In the genomic region with DNA sequence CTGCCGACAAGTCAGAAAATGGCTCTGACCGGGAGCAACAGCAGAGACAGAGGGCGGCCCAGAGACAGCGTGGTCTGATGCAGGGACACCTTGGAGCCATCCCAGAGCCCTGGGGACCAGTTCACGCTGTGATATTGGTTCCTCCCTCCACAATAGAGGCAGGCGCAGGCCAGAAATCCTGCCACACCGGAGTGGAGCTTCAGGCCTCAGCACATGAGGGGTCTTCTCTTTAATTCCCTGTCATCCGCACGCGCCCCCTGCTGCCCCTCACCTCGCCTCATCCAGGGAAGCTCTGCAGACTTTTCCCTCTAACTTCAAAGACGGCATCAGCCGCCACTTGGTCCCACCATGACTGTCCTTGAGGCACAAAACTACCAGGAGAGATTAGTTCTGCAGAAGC, we compare ENCODE assay signal across 1 cellular context.
TF ChIP-seq lines count a peak whose summit lies in the region.

No MANE protein-coding gene starts in this region.

TF ChIP-seq in GM23338, 12 proteins besides CTCF, POLR2A, EP300 and RAD21 (continued from another document):
- TF ChIP-seq, protein P1, sequence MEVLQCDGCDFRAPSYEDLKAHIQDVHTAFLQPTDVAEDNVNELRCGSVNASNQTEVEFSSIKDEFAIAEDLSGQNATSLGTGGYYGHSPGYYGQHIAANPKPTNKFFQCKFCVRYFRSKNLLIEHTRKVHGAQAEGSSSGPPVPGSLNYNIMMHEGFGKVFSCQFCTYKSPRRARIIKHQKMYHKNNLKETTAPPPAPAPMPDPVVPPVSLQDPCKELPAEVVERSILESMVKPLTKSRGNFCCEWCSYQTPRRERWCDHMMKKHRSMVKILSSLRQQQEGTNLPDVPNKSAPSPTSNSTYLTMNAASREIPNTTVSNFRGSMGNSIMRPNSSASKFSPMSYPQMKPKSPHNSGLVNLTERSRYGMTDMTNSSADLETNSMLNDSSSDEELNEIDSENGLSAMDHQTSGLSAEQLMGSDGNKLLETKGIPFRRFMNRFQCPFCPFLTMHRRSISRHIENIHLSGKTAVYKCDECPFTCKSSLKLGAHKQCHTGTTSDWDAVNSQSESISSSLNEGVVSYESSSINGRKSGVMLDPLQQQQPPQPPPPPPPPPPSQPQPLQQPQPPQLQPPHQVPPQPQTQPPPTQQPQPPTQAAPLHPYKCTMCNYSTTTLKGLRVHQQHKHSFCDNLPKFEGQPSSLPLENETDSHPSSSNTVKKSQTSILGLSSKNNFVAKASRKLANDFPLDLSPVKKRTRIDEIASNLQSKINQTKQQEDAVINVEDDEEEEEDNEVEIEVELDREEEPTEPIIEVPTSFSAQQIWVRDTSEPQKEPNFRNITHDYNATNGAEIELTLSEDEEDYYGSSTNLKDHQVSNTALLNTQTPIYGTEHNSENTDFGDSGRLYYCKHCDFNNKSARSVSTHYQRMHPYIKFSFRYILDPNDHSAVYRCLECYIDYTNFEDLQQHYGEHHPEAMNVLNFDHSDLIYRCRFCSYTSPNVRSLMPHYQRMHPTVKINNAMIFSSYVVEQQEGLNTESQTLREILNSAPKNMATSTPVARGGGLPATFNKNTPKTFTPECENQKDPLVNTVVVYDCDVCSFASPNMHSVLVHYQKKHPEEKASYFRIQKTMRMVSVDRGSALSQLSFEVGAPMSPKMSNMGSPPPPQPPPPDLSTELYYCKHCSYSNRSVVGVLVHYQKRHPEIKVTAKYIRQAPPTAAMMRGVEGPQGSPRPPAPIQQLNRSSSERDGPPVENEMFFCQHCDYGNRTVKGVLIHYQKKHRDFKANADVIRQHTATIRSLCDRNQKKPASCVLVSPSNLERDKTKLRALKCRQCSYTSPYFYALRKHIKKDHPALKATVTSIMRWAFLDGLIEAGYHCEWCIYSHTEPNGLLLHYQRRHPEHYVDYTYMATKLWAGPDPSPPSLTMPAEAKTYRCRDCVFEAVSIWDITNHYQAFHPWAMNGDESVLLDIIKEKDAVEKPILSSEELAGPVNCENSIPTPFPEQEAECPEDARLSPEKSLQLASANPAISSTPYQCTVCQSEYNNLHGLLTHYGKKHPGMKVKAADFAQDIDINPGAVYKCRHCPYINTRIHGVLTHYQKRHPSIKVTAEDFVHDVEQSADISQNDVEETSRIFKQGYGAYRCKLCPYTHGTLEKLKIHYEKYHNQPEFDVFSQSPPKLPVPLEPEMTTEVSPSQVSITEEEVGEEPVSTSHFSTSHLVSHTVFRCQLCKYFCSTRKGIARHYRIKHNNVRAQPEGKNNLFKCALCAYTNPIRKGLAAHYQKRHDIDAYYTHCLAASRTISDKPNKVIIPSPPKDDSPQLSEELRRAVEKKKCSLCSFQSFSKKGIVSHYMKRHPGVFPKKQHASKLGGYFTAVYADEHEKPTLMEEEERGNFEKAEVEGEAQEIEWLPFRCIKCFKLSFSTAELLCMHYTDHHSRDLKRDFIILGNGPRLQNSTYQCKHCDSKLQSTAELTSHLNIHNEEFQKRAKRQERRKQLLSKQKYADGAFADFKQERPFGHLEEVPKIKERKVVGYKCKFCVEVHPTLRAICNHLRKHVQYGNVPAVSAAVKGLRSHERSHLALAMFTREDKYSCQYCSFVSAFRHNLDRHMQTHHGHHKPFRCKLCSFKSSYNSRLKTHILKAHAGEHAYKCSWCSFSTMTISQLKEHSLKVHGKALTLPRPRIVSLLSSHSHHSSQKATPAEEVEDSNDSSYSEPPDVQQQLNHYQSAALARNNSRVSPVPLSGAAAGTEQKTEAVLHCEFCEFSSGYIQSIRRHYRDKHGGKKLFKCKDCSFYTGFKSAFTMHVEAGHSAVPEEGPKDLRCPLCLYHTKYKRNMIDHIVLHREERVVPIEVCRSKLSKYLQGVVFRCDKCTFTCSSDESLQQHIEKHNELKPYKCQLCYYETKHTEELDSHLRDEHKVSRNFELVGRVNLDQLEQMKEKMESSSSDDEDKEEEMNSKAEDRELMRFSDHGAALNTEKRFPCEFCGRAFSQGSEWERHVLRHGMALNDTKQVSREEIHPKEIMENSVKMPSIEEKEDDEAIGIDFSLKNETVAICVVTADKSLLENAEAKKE (CRISPR knock-in tag; IDR thresholded peaks at IDR 0.05), result no peak
- TF ChIP-seq EZH2phosphoT487 (IDR thresholded peaks at IDR 0.05; ENCODE audit: unreplicated experiment) (no peak), POLR2AphosphoS5 (IDR thresholded peaks at IDR 0.05; ENCODE audit: low read depth) (no peak), ZNF114 (CRISPR knock-in tag; IDR thresholded peaks at IDR 0.05) (no peak), STAT1 (IDR thresholded peaks at IDR 0.05; ENCODE audit: unreplicated experiment) (no peak), ZNF331 (CRISPR knock-in tag; IDR thresholded peaks at IDR 0.05; ENCODE audit: low read depth) (no peak), NANOG (IDR thresholded peaks at IDR 0.05; ENCODE audit: borderline replicate concordance) (no peak), CREB1 (CRISPR knock-in tag; IDR thresholded peaks at IDR 0.05; ENCODE audit: low read depth) (no peak), JUNB (IDR thresholded peaks at IDR 0.05; ENCODE audit: unreplicated experiment) (no peak)
- TF ChIP-seq, protein P2, sequence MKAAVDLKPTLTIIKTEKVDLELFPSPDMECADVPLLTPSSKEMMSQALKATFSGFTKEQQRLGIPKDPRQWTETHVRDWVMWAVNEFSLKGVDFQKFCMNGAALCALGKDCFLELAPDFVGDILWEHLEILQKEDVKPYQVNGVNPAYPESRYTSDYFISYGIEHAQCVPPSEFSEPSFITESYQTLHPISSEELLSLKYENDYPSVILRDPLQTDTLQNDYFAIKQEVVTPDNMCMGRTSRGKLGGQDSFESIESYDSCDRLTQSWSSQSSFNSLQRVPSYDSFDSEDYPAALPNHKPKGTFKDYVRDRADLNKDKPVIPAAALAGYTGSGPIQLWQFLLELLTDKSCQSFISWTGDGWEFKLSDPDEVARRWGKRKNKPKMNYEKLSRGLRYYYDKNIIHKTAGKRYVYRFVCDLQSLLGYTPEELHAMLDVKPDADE (IDR thresholded peaks at IDR 0.05), result no peak
- TF ChIP-seq, protein P3, sequence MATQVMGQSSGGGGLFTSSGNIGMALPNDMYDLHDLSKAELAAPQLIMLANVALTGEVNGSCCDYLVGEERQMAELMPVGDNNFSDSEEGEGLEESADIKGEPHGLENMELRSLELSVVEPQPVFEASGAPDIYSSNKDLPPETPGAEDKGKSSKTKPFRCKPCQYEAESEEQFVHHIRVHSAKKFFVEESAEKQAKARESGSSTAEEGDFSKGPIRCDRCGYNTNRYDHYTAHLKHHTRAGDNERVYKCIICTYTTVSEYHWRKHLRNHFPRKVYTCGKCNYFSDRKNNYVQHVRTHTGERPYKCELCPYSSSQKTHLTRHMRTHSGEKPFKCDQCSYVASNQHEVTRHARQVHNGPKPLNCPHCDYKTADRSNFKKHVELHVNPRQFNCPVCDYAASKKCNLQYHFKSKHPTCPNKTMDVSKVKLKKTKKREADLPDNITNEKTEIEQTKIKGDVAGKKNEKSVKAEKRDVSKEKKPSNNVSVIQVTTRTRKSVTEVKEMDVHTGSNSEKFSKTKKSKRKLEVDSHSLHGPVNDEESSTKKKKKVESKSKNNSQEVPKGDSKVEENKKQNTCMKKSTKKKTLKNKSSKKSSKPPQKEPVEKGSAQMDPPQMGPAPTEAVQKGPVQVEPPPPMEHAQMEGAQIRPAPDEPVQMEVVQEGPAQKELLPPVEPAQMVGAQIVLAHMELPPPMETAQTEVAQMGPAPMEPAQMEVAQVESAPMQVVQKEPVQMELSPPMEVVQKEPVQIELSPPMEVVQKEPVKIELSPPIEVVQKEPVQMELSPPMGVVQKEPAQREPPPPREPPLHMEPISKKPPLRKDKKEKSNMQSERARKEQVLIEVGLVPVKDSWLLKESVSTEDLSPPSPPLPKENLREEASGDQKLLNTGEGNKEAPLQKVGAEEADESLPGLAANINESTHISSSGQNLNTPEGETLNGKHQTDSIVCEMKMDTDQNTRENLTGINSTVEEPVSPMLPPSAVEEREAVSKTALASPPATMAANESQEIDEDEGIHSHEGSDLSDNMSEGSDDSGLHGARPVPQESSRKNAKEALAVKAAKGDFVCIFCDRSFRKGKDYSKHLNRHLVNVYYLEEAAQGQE (IDR thresholded peaks at IDR 0.05; ENCODE audit: unreplicated experiment), result no peak
